ENCODE assay signal across 20 cellular contexts in genomic region chr5:171462928-171463843, GRCh38. TPM values are rescaled to one million over a fixed set of nuclear protein-coding genes. Genes with fewer than 3 reads are reported as not detected.
DNase-seq lines count a peak whose midpoint lies in the region; ATAC-seq and TF ChIP-seq lines count a peak whose summit lies in the region.
"Had no signal": no experiment of that assay in that cellular context is flagged by ENCODE, and none has a peak within 500 bp of the region (broad histone marks: within the 10 kb centered on the region; RNA-seq: fewer than 3 reads in every experiment).

No MANE protein-coding gene starts in this region.

- H3K27ac ChIP-seq in HEK293 (ENCODE audit: extremely low read depth, low read depth, low read length), result no peak overlapping the region
- H3K27ac ChIP-seq: Peyer's patch, SK-N-MC had no signal

- CTCF ChIA-PET in HEK293 (lab: Yijun Ruan, JAX), result interaction anchor here (0.5 to 1.2 kb wide), 3 partner anchors 11 to 594 kb away, joined by 3 read pairs; no protein-coding TSS in a partner anchor

- no peaks in the 10 kb centered on the region for H3K36me3 ChIP-seq in HEK293 (ENCODE audit: control insufficient read depth in 2 of 2, insufficient read depth in 1 of 2, low read length in 2 of 2)
- H3K36me3 ChIP-seq: BE2C, Peyer's patch had no signal

- H3K4me1 ChIP-seq in HEK293 (ENCODE audit: control insufficient read depth, insufficient read depth, low read length), result no peaks in the 10 kb centered on the region
- H3K4me1 ChIP-seq: BE2C, Peyer's patch had no signal

- POLR2A ChIA-PET in HEK293 (lab: Yijun Ruan, JAX), result no interaction called here

- no peak overlapping the region for H3K4me3 ChIP-seq in HEK293 (ENCODE audit: low read depth, low read length)
- H3K4me3 ChIP-seq: GM12878, Peyer's patch, SK-N-MC had no signal

- TF ChIP-seq CTCF in HEK293 (tag by site-specific recombination; IDR thresholded peaks at IDR 0.05), result no peak

- in situ Hi-C loops in SK-MEL-5 (cut with HindIII; ENCODE audit: low pct_unique_long_range_greater_than_20kb, low sequenced_read_pairs), result no loop called here

- DNase-seq in SK-MEL-5 (ENCODE audit: low read depth, low spot score) (peak; percentile 15), erythroblast (lab: John Stamatoyannopoulos, UW) (peak; percentile 10 to 62), GF-D8 (lab: John Stamatoyannopoulos, UW) (no peak), COLO668 (lab: John Stamatoyannopoulos, UW; ENCODE audit: unreplicated experiment) (no peak), NCI-H82 (lab: John Stamatoyannopoulos, UW) (no peak)
- DNase-seq: BE2C; CD4-positive, alpha-beta memory T cell; DMS79 treated with DMSO at 0.1 percent for 48 hours; HFFc6; NCI-H187; NCI-H446; NCI-H774; Peyer's patch; T-helper 1 cell had no signal

- no peak for ATAC-seq in HG03025 (IDR thresholded peaks at IDR 0.05; ENCODE audit: low FRiP score, unreplicated experiment)
- ATAC-seq: GM12878, Right ventricle myocardium inferior had no signal

- no peak for TF ChIP-seq POLR2A in erythroblast (IDR thresholded peaks at IDR 0.05; ENCODE audit: low read length)

- no peaks in the 10 kb centered on the region for H3K9me3 ChIP-seq in HEK293 (ENCODE audit: control insufficient read depth, insufficient read depth, low read depth, low read length)
- H3K9me3 ChIP-seq: BE2C, Peyer's patch had no signal

TF ChIP-seq in HEK293, 187 proteins besides CTCF, POLR2A, EP300 and RAD21:
- TF ChIP-seq KLF17 (tag by site-specific recombination; IDR thresholded peaks at IDR 0.05) (no peak), ZBTB17 (tag by site-specific recombination; IDR thresholded peaks at IDR 0.05) (peak; percentile 62), ZBTB20 (tag by site-specific recombination; IDR thresholded peaks at IDR 0.05) (peak; percentile 91), ZBTB8A (tag by site-specific recombination; IDR thresholded peaks at IDR 0.05) (no peak), ZNF518A (tag by site-specific recombination; conservative IDR thresholded peaks at IDR 0.05; ENCODE audit: low read depth) (0 out of 2 replicates have a peak, but pooled peaks have one; percentile 19)

RNA-seq across cellular contexts. Expression of gene FGF18, which starts 43.7 kb away (rescaled TPM):
- not detected in 2 replicates for total RNA-seq in SK-MEL-5 (2014; rRNA removed; shearing (Covaris generic))
- polyA plus RNA-seq in SK-MEL-5 (2015; cell fraction: cytosol; rRNA removed), result 0.04 TPM in 1 of 2 replicates, not detected in the other
- polyA plus RNA-seq in SK-MEL-5 (2015; cell fraction: nucleus; rRNA removed), result 0.73 TPM in 1 of 2 replicates, not detected in the other
- polyA plus RNA-seq: IgD-negative memory B cell had no signal

Comparison
In these comparisons a context has a peak if more than half of its experiments do, and no peak if none do; other contexts are left out.
1. DNase-seq: peak in SK-MEL-5 (single experiment) and erythroblast (2 of 2); none in GF-D8 (single experiment), COLO668 (single experiment) and NCI-H82 (single experiment).